ENCODE assay signal across 24 cellular contexts in the genomic region with DNA sequence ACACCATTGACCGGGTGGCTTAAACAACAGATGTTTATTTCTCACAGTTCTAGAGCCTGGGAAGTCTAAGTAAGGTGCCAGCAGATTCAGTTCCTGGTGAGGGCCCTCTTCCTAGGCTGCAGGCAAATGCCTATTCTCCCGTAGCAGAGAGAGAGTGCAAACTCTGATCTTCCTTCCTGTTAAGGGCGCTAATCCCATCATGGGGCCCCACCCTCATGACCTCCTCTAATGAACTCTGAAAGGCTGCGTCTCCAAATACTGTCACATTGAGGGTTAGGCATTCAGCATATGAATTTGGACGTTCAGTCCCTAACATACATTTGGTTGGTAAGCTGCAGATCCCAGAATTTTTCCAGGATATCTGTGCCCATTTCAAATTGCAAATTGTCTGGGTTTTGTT.
"Had no signal": no experiment of that assay in that cellular context is flagged by ENCODE, and none has a peak within 500 bp of the region (broad histone marks: within the 10 kb centered on the region; RNA-seq: fewer than 3 reads in every experiment).

No MANE protein-coding gene starts in this region.

- H3K4me3 ChIP-seq: colonic mucosa, esophagus squamous epithelium, gastrocnemius medialis, heart right ventricle, left lung, lower lobe of right lung, mucosa of descending colon had no signal

- DNase-seq: colonic mucosa; cortex of kidney; effector CD8-positive, alpha-beta T cell; effector memory CD8-positive, alpha-beta T cell; endodermal cell; erythroblast; esophagus squamous epithelium; foreskin melanocyte; gastrocnemius medialis; glutamatergic neuron; head of caudate nucleus; heart right ventricle; hippocampal formation; left cardiac atrium; left lung; left ventricle myocardium superior; lower lobe of right lung; mesenchymal stem cell; mucosa of descending colon; naive B cell had no signal

- H3K4me1 ChIP-seq: colonic mucosa, esophagus squamous epithelium, left lung, lower lobe of right lung had no signal

- H3K27me3 ChIP-seq: colonic mucosa, esophagus squamous epithelium, gastrocnemius medialis, heart right ventricle, left lung had no signal

- H3K36me3 ChIP-seq: colonic mucosa, gastrocnemius medialis, heart right ventricle, left lung, lower lobe of right lung had no signal

- H3K27ac ChIP-seq: colonic mucosa, epithelial cell of prostate, esophagus squamous epithelium, gastrocnemius medialis, heart right ventricle, left lung, lower lobe of right lung had no signal

- FAIRE-seq: islet of Langerhans, keratinocyte had no signal

- H3K9me3 ChIP-seq: colonic mucosa, gastrocnemius medialis, lower lobe of right lung had no signal

- ATAC-seq: effector memory CD8-positive, alpha-beta T cell; esophagus mucosa; gastrocnemius medialis; heart right ventricle; left cardiac atrium; left lung; left ventricle myocardium superior; lower lobe of right lung; mucosa of descending colon had no signal
